In genomic region chr4:48779998-48780866, GRCh38 we compare ENCODE assay signal across 8 cellular contexts. TPM values are rescaled to one million over a fixed set of nuclear protein-coding genes. Genes with fewer than 3 reads are reported as not detected.
DNase-seq lines count a peak whose midpoint lies in the region; ATAC-seq and TF ChIP-seq lines count a peak whose summit lies in the region.

Gene FRYL, minus strand, starts transcription at chr4:48780279. Its CDS starts 145,869 bp downstream, at chr4:48634410.

- H3T11ph ChIP-seq in H9 (ENCODE audit: low read length): no peak within 1 kb of the TSS

- H2BK12ac ChIP-seq in H9 (ENCODE audit: insufficient read length, low read depth, low read length): no peak within 1 kb of the TSS

- peak within 1 kb of the TSS; percentile 100 for H3K4me2 ChIP-seq in H9 (ENCODE audit: insufficient read depth, insufficient read length, low read length)

- WGBS in H9 (ENCODE audit: extremely low coverage, insufficient read length, low lambda C conversion rate): no CpG with 5 or more reads among the region's 51 CpGs

- peak; percentile 99 for DNase-seq in ELR (ENCODE audit: low read depth)
- DNase-seq in H9: peak; percentile 100
- peak; percentile 98 for DNase-seq in MG63
- peak; percentile 91 for DNase-seq in SHP77 treated with DMSO at 0.1 percent for 48 hours (lab: John Stamatoyannopoulos, UW)
- DNase-seq in activated effector memory CD4-positive, alpha-beta T cell treated with anti-CD3 and anti-CD28 coated beads, Interleukin-2, amount 50 U/mL, for 16 hours: peak; percentile 98
- DNase-seq in fibroblast of pulmonary artery (ENCODE audit: low read depth): peak; percentile 100
- peak; percentile 100 for DNase-seq in natural killer cell treated with Interleukin-12 subunit alpha and Interleukin-12 subunit beta and Interleukin-15 and Interleukin-18, amount 100 ng/mL, for 72 hours (ENCODE audit: low spot score)

- ATAC-seq in natural killer cell treated with Interleukin-12 subunit alpha and Interleukin-12 subunit beta and Interleukin-15 and Interleukin-18, amount 100 ng/mL, for 72 hours: peak; percentile 96 to 98

- H3K4ac ChIP-seq in H9 (ENCODE audit: low read depth, low read length): no peak within 1 kb of the TSS

- no peaks in the 10 kb centered on the region for H3K27me3 ChIP-seq in H9 (ENCODE audit: insufficient read depth, low read length)
- H3K27me3 ChIP-seq in MG63: no peaks in the 10 kb centered on the region

- no peaks in the 10 kb centered on the region for H3K27me3 Mint-ChIP-seq in H9 (ENCODE audit: low read depth)
- no peaks in the 10 kb centered on the region for H3K27me3 Mint-ChIP-seq in natural killer cell treated with Interleukin-12 subunit alpha and Interleukin-12 subunit beta and Interleukin-15 and Interleukin-18, amount 100 ng/mL, for 72 hours
- no peaks in the 10 kb centered on the region for H3K27me3 Mint-ChIP-seq in stimulated activated naive CD8-positive, alpha-beta T cell treated with anti-CD3 and anti-CD28 coated beads, Interleukin-15, Interleukin-2, amounts not matched to agents 100 ng/mL and 50 ng/mL, for 24 hours

- H3K4me1 Mint-ChIP-seq in H9: peaks cover 37 to 44% of the 10 kb centered on the region in 2 experiments
- peaks cover 28 to 39% of the 10 kb centered on the region in 2 donors for H3K4me1 Mint-ChIP-seq in natural killer cell treated with Interleukin-12 subunit alpha and Interleukin-12 subunit beta and Interleukin-15 and Interleukin-18, amount 100 ng/mL, for 72 hours (ENCODE audit: low read depth in 2 of 2)
- peaks cover 49% of the 10 kb centered on the region for H3K4me1 Mint-ChIP-seq in stimulated activated naive CD8-positive, alpha-beta T cell treated with anti-CD3 and anti-CD28 coated beads, Interleukin-15, Interleukin-2, amounts not matched to agents 100 ng/mL and 50 ng/mL, for 24 hours (ENCODE audit: low read depth)

- H2BK5ac ChIP-seq in H9 (ENCODE audit: insufficient read length, low read length): no peak within 1 kb of the TSS

- peak within 1 kb of the TSS; percentile 71 for H3K23ac ChIP-seq in H9 (ENCODE audit: insufficient read length, low read depth, low read length)

- H3K14ac ChIP-seq in H9 (ENCODE audit: insufficient read depth, low read length): peak within 1 kb of the TSS; percentile 62

- no peak within 1 kb of the TSS for H2BK120ac ChIP-seq in H9 (ENCODE audit: low read depth, low read length, poor library complexity, severe bottlenecking)

- TF ChIP-seq CTCF in H9 (conservative IDR thresholded peaks at IDR 0.05) (no peak), fibroblast of pulmonary artery (IDR thresholded peaks at IDR 0.05; ENCODE audit: low read length, missing control alignments) (no peak)

- H2AFZ ChIP-seq in H9 (ENCODE audit: low read length): peak within 1 kb of the TSS; percentile 91

- peaks cover 20% of the 10 kb centered on the region; the same call in 1 of the 2 replicates for H3K79me2 ChIP-seq in H9 (ENCODE audit: insufficient read depth, low read length)

- no peaks in the 10 kb centered on the region for H3K79me1 ChIP-seq in H9 (ENCODE audit: insufficient read depth, low read depth, low read length, poor library complexity, severe bottlenecking)

- no peak within 1 kb of the TSS for H2BK20ac ChIP-seq in H9 (ENCODE audit: low read depth, low read length, poor library complexity, severe bottlenecking)

- H3K36me3 ChIP-seq in MG63: no peaks in the 10 kb centered on the region; the same call in 1 of the 2 replicates

- H3K4me3 ChIP-seq in MG63 (peak within 1 kb of the TSS; percentile 91), fibroblast of pulmonary artery (replicated peaks; ENCODE audit: low read depth, low read length) (peak within 1 kb of the TSS; percentile 95)

- no peaks in the 10 kb centered on the region; a peak in 3 of 5 replicates for H3K9me3 Mint-ChIP-seq in H9
- no peaks in the 10 kb centered on the region for H3K9me3 Mint-ChIP-seq in natural killer cell treated with Interleukin-12 subunit alpha and Interleukin-12 subunit beta and Interleukin-15 and Interleukin-18, amount 100 ng/mL, for 72 hours
- H3K9me3 Mint-ChIP-seq in stimulated activated naive CD8-positive, alpha-beta T cell treated with anti-CD3 and anti-CD28 coated beads, Interleukin-15, Interleukin-2, amounts not matched to agents 100 ng/mL and 50 ng/mL, for 24 hours: no peaks in the 10 kb centered on the region

- H4K8ac ChIP-seq in H9 (replicated peaks; ENCODE audit: insufficient read length, low read depth, low read length): no peak within 1 kb of the TSS

- H3K36me3 Mint-ChIP-seq in H9 (ENCODE audit: insufficient read depth in 1 of 3, low read depth in 3 of 3): no peaks in the 10 kb centered on the region; a peak in 1 of 7 replicates
- H3K36me3 Mint-ChIP-seq in natural killer cell treated with Interleukin-12 subunit alpha and Interleukin-12 subunit beta and Interleukin-15 and Interleukin-18, amount 100 ng/mL, for 72 hours: no peaks in the 10 kb centered on the region
- H3K36me3 Mint-ChIP-seq in stimulated activated naive CD8-positive, alpha-beta T cell treated with anti-CD3 and anti-CD28 coated beads, Interleukin-15, Interleukin-2, amounts not matched to agents 100 ng/mL and 50 ng/mL, for 24 hours (ENCODE audit: low read depth): no peaks in the 10 kb centered on the region

- H3K27ac Mint-ChIP-seq in H9: peak within 1 kb of the TSS; percentile 97 to 99 (median 97)
- peak within 1 kb of the TSS; percentile 81 to 86 for H3K27ac Mint-ChIP-seq in natural killer cell treated with Interleukin-12 subunit alpha and Interleukin-12 subunit beta and Interleukin-15 and Interleukin-18, amount 100 ng/mL, for 72 hours
- H3K27ac Mint-ChIP-seq in stimulated activated naive CD8-positive, alpha-beta T cell treated with anti-CD3 and anti-CD28 coated beads, Interleukin-15, Interleukin-2, amounts not matched to agents 100 ng/mL and 50 ng/mL, for 24 hours: peak within 1 kb of the TSS; percentile 95

- H4K91ac ChIP-seq in H9 (ENCODE audit: insufficient read length, low read depth, low read length): no peak within 1 kb of the TSS

- no peak within 1 kb of the TSS for H3K56ac ChIP-seq in H9 (ENCODE audit: insufficient read length, low read depth, low read length)

- H3K4me1 ChIP-seq in H9 (ENCODE audit: insufficient read depth, low read length): peaks cover 2% of the 10 kb centered on the region; the same call in 1 of the 2 replicates

- H3K18ac ChIP-seq in H9 (ENCODE audit: insufficient read length, low read depth, low read length): peak within 1 kb of the TSS; percentile 33

- H3K23me2 ChIP-seq in H9 (ENCODE audit: insufficient read length, low read depth, low read length, poor library complexity, severe bottlenecking): peaks cover 13% of the 10 kb centered on the region

- peak within 1 kb of the TSS; percentile 51 for H3K27ac ChIP-seq in H9 (ENCODE audit: insufficient read length, low read depth, low read length)

- H4K20me1 ChIP-seq in H9 (ENCODE audit: control insufficient read depth, insufficient read depth, insufficient read length): no peaks in the 10 kb centered on the region

- no peak within 1 kb of the TSS for H2BK15ac ChIP-seq in H9 (ENCODE audit: low read depth, low read length)

- no peak within 1 kb of the TSS for H2AK5ac ChIP-seq in H9 (ENCODE audit: insufficient read length, low read length)

- H3K9ac ChIP-seq in H9 (ENCODE audit: extremely low read depth, insufficient read length, low read length): peak within 1 kb of the TSS; percentile 87

- H3K4me3 Mint-ChIP-seq in H9: peak within 1 kb of the TSS; percentile 92 to 98
- H3K4me3 Mint-ChIP-seq in natural killer cell treated with Interleukin-12 subunit alpha and Interleukin-12 subunit beta and Interleukin-15 and Interleukin-18, amount 100 ng/mL, for 72 hours: peak within 1 kb of the TSS; percentile 89
- H3K4me3 Mint-ChIP-seq in stimulated activated naive CD8-positive, alpha-beta T cell treated with anti-CD3 and anti-CD28 coated beads, Interleukin-15, Interleukin-2, amounts not matched to agents 100 ng/mL and 50 ng/mL, for 24 hours: peak within 1 kb of the TSS; percentile 94

- H3K9me3 ChIP-seq in H9 (ENCODE audit: control insufficient read depth, low read depth, low read length) (no peaks in the 10 kb centered on the region), MG63 (no peaks in the 10 kb centered on the region)

- H4K5ac ChIP-seq in H9 (ENCODE audit: insufficient read length, low read depth, low read length): no peak within 1 kb of the TSS

RNA-seq across cellular contexts. Expression of gene FRYL, which starts in this region (rescaled TPM):
- total RNA-seq in H9 (2021): 25.8 and 31.5 TPM in 2 replicates
- total RNA-seq in MG63 (2014; rRNA removed; shearing (Covaris generic); ENCODE audit: low replicate concordance): 9.7 and 15.9 TPM in 2 replicates
- 100 to 1,000 TPM in 1 of 2 donors, 10 to 100 TPM in 1; 99.0 to 113 TPM for total RNA-seq in natural killer cell treated with Interleukin-12 subunit alpha and Interleukin-12 subunit beta and Interleukin-15 and Interleukin-18, amount 100 ng/mL, for 72 hours

Comparison
In these comparisons a context has a peak if more than half of its experiments do, and no peak if none do; other contexts are left out.
1. Peak in every context shown above with its lines: DNase-seq, ATAC-seq, H3K4me3 ChIP-seq and H3K27ac ChIP-seq.